In genomic region chr18:616380-616995, GRCh38 we compare ENCODE assay signal across 8 cellular contexts. TPM values are rescaled to one million over a fixed set of nuclear protein-coding genes. Genes with fewer than 3 reads are reported as not detected.
DNase-seq lines count a peak whose midpoint lies in the region; ATAC-seq and TF ChIP-seq lines count a peak whose summit lies in the region.

No MANE protein-coding gene starts in this region.

- BruUV-seq in PC-9 (replicated peaks; lab: Mats Ljungman, UMichigan) = no TSS peak

- H3K4me1 ChIP-seq in PC-9 (replicated peaks; ENCODE audit: insufficient read depth) = no peaks in the 10 kb centered on the region

- H3K4me1 Mint-ChIP-seq in neural crest cell = no peaks in the 10 kb centered on the region

- H3K9me3 Mint-ChIP-seq in neural crest cell = no peaks in the 10 kb centered on the region

- H3K27me3 Mint-ChIP-seq in neural crest cell (ENCODE audit: low read depth) = no peaks in the 10 kb centered on the region

- no peaks in the 10 kb centered on the region for H4K20me1 ChIP-seq in PC-9 (ENCODE audit: insufficient read depth)

- H3K4me3 Mint-ChIP-seq in neural crest cell = no peak overlapping the region

- H3F3A ChIP-seq in PC-9 (ENCODE audit: insufficient read depth, low read depth) = no peaks in the 10 kb centered on the region

- ATAC-seq in GM18858 (IDR thresholded peaks at IDR 0.05; ENCODE audit: unreplicated experiment) (no peak), HG02970 (IDR thresholded peaks at IDR 0.05; ENCODE audit: low FRiP score, unreplicated experiment) (no peak)

- no peaks in the 10 kb centered on the region for H3K9me2 ChIP-seq in PC-9 (ENCODE audit: insufficient read depth)

- CTCF ChIA-PET in PC-9 (lab: Charles Lee) = no interaction called here

- no peaks in the 10 kb centered on the region for H3K36me3 ChIP-seq in PC-9 (ENCODE audit: low read depth)

- no peaks in the 10 kb centered on the region for H3K36me3 Mint-ChIP-seq in neural crest cell (ENCODE audit: low read depth)

- H3K27ac Mint-ChIP-seq in neural crest cell (ENCODE audit: unreplicated experiment) = no peak overlapping the region

- TF ChIP-seq POLR2A in erythroblast (IDR thresholded peaks at IDR 0.05; ENCODE audit: low read length) = no peak

- H3K27ac ChIP-seq in HL-60 (replicated peaks) (no peak overlapping the region), PC-9 (no peak overlapping the region)

- peaks cover under 1% of the 10 kb centered on the region for H3K27me3 ChIP-seq in HL-60 (ENCODE audit: insufficient read depth, poor library complexity, severe bottlenecking)
- peaks cover 44% of the 10 kb centered on the region for H3K27me3 ChIP-seq in PC-9 (ENCODE audit: insufficient read depth, low read depth)

- peak; percentile 39 for DNase-seq in DMS79 treated with DMSO at 0.1 percent for 48 hours (lab: John Stamatoyannopoulos, UW)
- DNase-seq in HL-60 (ENCODE audit: low read depth in 1 of 2, low spot score in 1 of 2) = peak; percentile 22 to 37
- DNase-seq in PC-9 = no peak
- peak; percentile 61 to 73 for DNase-seq in erythroblast (lab: John Stamatoyannopoulos, UW)
- no peak for DNase-seq in neural crest cell (ENCODE audit: low read depth, low spot score)
- DNase-seq in activated naive CD4-positive, alpha-beta T cell (lab: John Stamatoyannopoulos, UW) = no peak

- H2AFZ ChIP-seq in PC-9 = no peak overlapping the region

- TF ChIP-seq CTCF in HL-60 (IDR thresholded peaks at IDR 0.05; ENCODE audit: insufficient read depth, low read length) (peak; percentile 35), PC-9 (conservative IDR thresholded peaks at IDR 0.05) (peak; percentile 81), neural crest cell (conservative IDR thresholded peaks at IDR 0.05) (peak; percentile 88)

- H3K4me2 ChIP-seq in PC-9 = no peak overlapping the region

- POLR2A ChIA-PET in PC-9 (lab: Charles Lee; ENCODE audit: unreplicated experiment) = no interaction called here

- intact Hi-C loops in PC-9 (cut with micrococcal nuclease; ENCODE audit: unreplicated experiment) = loop anchor here (5.0 kb wide), 1 partner anchor 329 kb away; no protein-coding TSS in a partner anchor

- no peaks in the 10 kb centered on the region for H3K9me3 ChIP-seq in PC-9 (ENCODE audit: insufficient read depth, low read depth)

- H3K79me2 ChIP-seq in PC-9 (ENCODE audit: low read depth) = no peaks in the 10 kb centered on the region

- no peak overlapping the region for H3K4me3 ChIP-seq in HL-60 (replicated peaks; ENCODE audit: insufficient read depth, low read length)
- H3K4me3 ChIP-seq in PC-9 = no peak overlapping the region

RNA-seq across cellular contexts. Expression of gene CLUL1, which starts 19.7 kb away (rescaled TPM):
- total RNA-seq in PC-9 (2021) = not detected in 2 replicates
- 0.50 and 1.0 TPM in 2 replicates for total RNA-seq in neural crest cell

RNA-seq across cellular contexts. Expression of gene CETN1, which starts 36.3 kb away (rescaled TPM):
- total RNA-seq in PC-9 (2021) (not detected in 2 replicates), neural crest cell (not detected in 2 replicates)

RNA-seq across cellular contexts. Expression of gene TYMS, which starts 41.0 kb away (rescaled TPM):
- total RNA-seq in PC-9 (2021) (138 and 149 TPM in 2 replicates), neural crest cell (264 and 268 TPM in 2 replicates)

Comparison
In these comparisons a context has a peak if more than half of its experiments do, and no peak if none do; other contexts are left out.
1. DNase-seq: peak in DMS79 treated with DMSO at 0.1 percent for 48 hours (single experiment), HL-60 (2 of 2) and erythroblast (2 of 2); none in PC-9 (0 of 2), neural crest cell (single experiment) and activated naive CD4-positive, alpha-beta T cell (0 of 4).
2. CTCF ChIP-seq: peak in every context shown above with its lines; median percentile 88 in neural crest cell; 81 in PC-9; 35 in HL-60.